Comparison of ENCODE assay signal across 1 cellular context in genomic region chr16:84117482-84117843, GRCh38.
TF ChIP-seq lines count a peak whose summit lies in the region.

No MANE protein-coding gene starts in this region.

TF ChIP-seq in endothelial cell of umbilical vein, 7 proteins besides CTCF, POLR2A, EP300 and RAD21:
- TF ChIP-seq GATA2 (IDR thresholded peaks at IDR 0.05; ENCODE audit: insufficient read depth, insufficient read length, low read depth, low read length) (no peak), MAX (IDR thresholded peaks at IDR 0.05; ENCODE audit: insufficient read depth, insufficient read length) (no peak), FOS (IDR thresholded peaks at IDR 0.05; ENCODE audit: borderline replicate concordance, insufficient read depth, low read length) (no peak), JUN (IDR thresholded peaks at IDR 0.05; ENCODE audit: borderline replicate concordance, insufficient read depth, insufficient read length, low read depth) (no peak), EZH2 (IDR thresholded peaks at IDR 0.05; ENCODE audit: borderline replicate concordance, low read depth, low read length, severe bottlenecking) (no peak)
